In genomic region chr11:8092587-8093424, GRCh38 we compare ENCODE assay signal across 8 cellular contexts. TPM values are rescaled to one million over a fixed set of nuclear protein-coding genes. Genes with fewer than 3 reads are reported as not detected.
DNase-seq lines count a peak whose midpoint lies in the region; ATAC-seq and TF ChIP-seq lines count a peak whose summit lies in the region.

No MANE protein-coding gene starts in this region.

- H3K4me3 ChIP-seq in breast epithelium: no peak overlapping the region

- no peaks in the 10 kb centered on the region for H3K4me1 ChIP-seq in breast epithelium

- DNase-seq in ELR (ENCODE audit: low read depth): peak; percentile 85
- peak; percentile 45 to 72 for DNase-seq in Kasumi-1 (lab: John Stamatoyannopoulos, UW)
- DNase-seq in SHP77 treated with DMSO at 0.1 percent for 48 hours (lab: John Stamatoyannopoulos, UW): peak; percentile 39
- peak in 1 of 2 donors; percentile 54 for DNase-seq in breast epithelium (ENCODE audit: low spot score in 2 of 2)
- no peak for DNase-seq in left lobe of liver (ENCODE audit: low spot score)
- DNase-seq in stimulated activated CD8-positive, alpha-beta memory T cell treated with anti-CD3 and anti-CD28 coated beads, Interleukin-4, amount 100 ng/mL, for 24 hours (ENCODE audit: low read depth): peak; percentile 23
- DNase-seq in posterior vena cava (ENCODE audit: low spot score): no peak

- no peaks in the 10 kb centered on the region for H3K9me3 ChIP-seq in breast epithelium

- ATAC-seq in GM21723 (IDR thresholded peaks at IDR 0.05; ENCODE audit: unreplicated experiment) (peak; percentile 76), left lobe of liver (peak; percentile 85)

- no peak for TF ChIP-seq POLR2A in breast epithelium (IDR thresholded peaks at IDR 0.05)

- H3K36me3 ChIP-seq in breast epithelium: no peaks in the 10 kb centered on the region

- intact Hi-C loops in breast epithelium (cut with DNase I; ENCODE audit: low total_unique reads) (loop anchor here (10.0 kb wide), 1 partner anchor 58 kb away; no protein-coding TSS in a partner anchor), posterior vena cava (cut with DNase I) (no loop called here)

- no peak overlapping the region for H3K27ac ChIP-seq in breast epithelium

- peak in 2 of 3 donors; percentile 36 to 54 for TF ChIP-seq CTCF in breast epithelium (IDR thresholded peaks at IDR 0.05)

- no peaks in the 10 kb centered on the region for H3K27me3 ChIP-seq in breast epithelium

RNA-seq across cellular contexts. Expression of gene TUB, which starts 11.8 kb away (rescaled TPM):
- total RNA-seq in breast epithelium (10 to 100 TPM in 2 of 3 donors, 1 to 10 TPM in 1; 6.3 to 17.7 (median 11.2) TPM), left lobe of liver (1.2 TPM), posterior vena cava (10 to 100 TPM in 1 of 2 donors, 1 to 10 TPM in 1; 7.0 to 12.5 TPM)

Comparison
In these comparisons a context has a peak if more than half of its experiments do, and no peak if none do; other contexts are left out.
1. DNase-seq: peak in ELR (single experiment), Kasumi-1 (2 of 2), SHP77 treated with DMSO at 0.1 percent for 48 hours (single experiment) and stimulated activated CD8-positive, alpha-beta memory T cell treated with anti-CD3 and anti-CD28 coated beads, Interleukin-4, amount 100 ng/mL, for 24 hours (single experiment); none in left lobe of liver (single experiment) and posterior vena cava (single experiment).